ENCODE assay signal across 8 cellular contexts in the genomic region with DNA sequence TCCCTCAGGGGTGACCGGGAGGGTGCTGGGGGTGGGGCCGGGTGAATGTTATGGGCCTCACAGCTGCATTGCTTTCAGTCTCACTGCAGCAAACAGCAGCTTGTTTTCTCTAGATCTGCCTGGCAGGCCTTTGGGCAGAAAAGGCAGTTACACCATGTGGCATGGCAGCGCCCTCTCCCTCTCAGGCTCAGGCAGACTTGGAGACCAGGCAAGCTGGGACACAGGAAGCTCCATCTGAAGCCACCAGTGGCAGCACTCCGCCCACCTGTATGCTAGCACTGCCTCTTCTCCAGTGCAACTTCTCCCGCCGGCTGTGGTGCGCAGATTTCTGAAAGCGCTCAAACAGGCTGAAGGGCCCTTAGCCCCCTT.
DNase-seq lines count a peak whose midpoint lies in the region; ATAC-seq and TF ChIP-seq lines count a peak whose summit lies in the region.

No MANE protein-coding gene starts in this region.

- H3K9me3 ChIP-seq in left lung (no peaks in the 10 kb centered on the region), Karpas-422 (ENCODE audit: low read length) (no peaks in the 10 kb centered on the region)

- H3K27me3 ChIP-seq in left lung (no peaks in the 10 kb centered on the region), Karpas-422 (ENCODE audit: low read length) (no peaks in the 10 kb centered on the region)

- H3K4me1 Mint-ChIP-seq in IgD-negative memory B cell (peaks cover 33 to 52% (median 38%) of the 10 kb centered on the region in 3 donors), MCF 10A (ENCODE audit: insufficient read depth, unreplicated experiment) (peaks cover 33% of the 10 kb centered on the region)
- H3K4me1 Mint-ChIP-seq in stimulated activated naive B cell treated with anti-CD40 and anti-IgM and Interleukin-4, amounts not matched to agents 10 μg/mL and 1 μg/mL and 100 μg/mL, for 72 hours = peaks cover 66 to 71% of the 10 kb centered on the region in 2 donors

- H3K27ac ChIP-seq in left lung (peak overlapping the region; percentile 46 to 60), Karpas-422 (ENCODE audit: low read length) (no peak overlapping the region)

- H3K4me3 Mint-ChIP-seq in IgD-negative memory B cell (peak overlapping the region in 1 of 4 donors; percentile 73), MCF 10A (ENCODE audit: unreplicated experiment) (no peak overlapping the region)
- no peak overlapping the region for H3K4me3 Mint-ChIP-seq in stimulated activated naive B cell treated with anti-CD40 and anti-IgM and Interleukin-4, amounts not matched to agents 10 μg/mL and 1 μg/mL and 100 μg/mL, for 72 hours

- peaks cover 56% of the 10 kb centered on the region; the same call in 1 of the 2 replicates for H4K20me1 ChIP-seq in Karpas-422 (ENCODE audit: insufficient read depth, low read depth, low read length)

- H3K36me3 Mint-ChIP-seq in IgD-negative memory B cell (peaks cover 2% of the 10 kb centered on the region), MCF 10A (ENCODE audit: insufficient read depth, unreplicated experiment) (peaks cover under 1% of the 10 kb centered on the region)
- peaks cover 5 to 27% of the 10 kb centered on the region in 2 donors for H3K36me3 Mint-ChIP-seq in stimulated activated naive B cell treated with anti-CD40 and anti-IgM and Interleukin-4, amounts not matched to agents 10 μg/mL and 1 μg/mL and 100 μg/mL, for 72 hours

- H3K27ac Mint-ChIP-seq in IgD-negative memory B cell = peak overlapping the region in 2 of 3 donors; percentile 30 to 54
- H3K27ac Mint-ChIP-seq in MCF 10A (ENCODE audit: low read depth, unreplicated experiment) = peak overlapping the region; percentile 94
- peak overlapping the region; percentile 56 for H3K27ac Mint-ChIP-seq in stimulated activated naive B cell treated with anti-CD40 and anti-IgM and Interleukin-4, amounts not matched to agents 10 μg/mL and 1 μg/mL and 100 μg/mL, for 72 hours

- CTCF ChIA-PET in MCF 10A (lab: Yijun Ruan, JAX) = interaction anchor here (0.6 to 1.6 kb wide), 6 partner anchors 11 to 883 kb away, joined by 3 to 5 read pairs (median 3); no protein-coding TSS in a partner anchor

- H3K36me3 ChIP-seq in left lung = no peaks in the 10 kb centered on the region
- H3K36me3 ChIP-seq in Karpas-422 (ENCODE audit: insufficient read depth, low read length) = no peaks in the 10 kb centered on the region

- TF ChIP-seq CTCF in MCF 10A (IDR thresholded peaks at IDR 0.05; ENCODE audit: unreplicated experiment) (no peak), left lung (IDR thresholded peaks at IDR 0.05) (no peak)

- H3K9ac ChIP-seq in Karpas-422 (ENCODE audit: low read length) = no peak overlapping the region

- no peak overlapping the region for H3K4me3 ChIP-seq in left lung
- no peak overlapping the region for H3K4me3 ChIP-seq in Karpas-422 (ENCODE audit: low read length)

- H3K27me3 Mint-ChIP-seq in IgD-negative memory B cell (no peaks in the 10 kb centered on the region), MCF 10A (ENCODE audit: insufficient read depth, unreplicated experiment) (no peaks in the 10 kb centered on the region)
- no peaks in the 10 kb centered on the region for H3K27me3 Mint-ChIP-seq in stimulated activated naive B cell treated with anti-CD40 and anti-IgM and Interleukin-4, amounts not matched to agents 10 μg/mL and 1 μg/mL and 100 μg/mL, for 72 hours

- H2AFZ ChIP-seq in Karpas-422 (ENCODE audit: low read length) = no peak overlapping the region

- no peaks in the 10 kb centered on the region for H3K79me2 ChIP-seq in Karpas-422 (ENCODE audit: low read length)

- no peaks in the 10 kb centered on the region for H3K9me2 ChIP-seq in Karpas-422 (replicated peaks; ENCODE audit: insufficient read depth, low read length)

- ATAC-seq in left lung = peak; percentile 66
- peak in 1 of 2 donors; percentile 26 for ATAC-seq in stimulated activated naive B cell treated with anti-CD40 and anti-IgM and Interleukin-4, amounts not matched to agents 10 μg/mL and 1 μg/mL and 100 μg/mL, for 72 hours (replicated peaks)
- ATAC-seq in HG02610 (IDR thresholded peaks at IDR 0.05; ENCODE audit: unreplicated experiment) = no peak
- no peak for ATAC-seq in HG03439 (IDR thresholded peaks at IDR 0.05; ENCODE audit: unreplicated experiment)

- no TSS peak for BruUV-seq in MCF 10A (replicated peaks; lab: Mats Ljungman, UMichigan)

- DNase-seq in MCF 10A (ENCODE audit: unreplicated experiment) (no peak), left lung (peak in 1 of 2 donors; percentile 65), Karpas-422 (no peak), NCI-H1048 (lab: John Stamatoyannopoulos, UW) (no peak)
- no peak for DNase-seq in stimulated activated naive B cell treated with anti-CD40 and anti-IgM and Interleukin-4, amounts not matched to agents 10 μg/mL and 1 μg/mL and 100 μg/mL, for 72 hours

- intact Hi-C loops in MCF 10A (cut with micrococcal nuclease) (no loop called here), left lung (cut with DNase I) (loop anchor here in 1 of 2 donors (10.0 kb wide), 1 partner anchor 54 kb away; no protein-coding TSS in a partner anchor)

- no peak overlapping the region for H3K4me2 ChIP-seq in Karpas-422 (ENCODE audit: low read depth, low read length, poor library complexity, severe bottlenecking)

- POLR2A ChIA-PET in MCF 10A (lab: Yijun Ruan, JAX) = interaction anchor here (0.5 to 1.5 kb wide), 3 partner anchors 10 to 65 kb away, joined by 3 to 5 read pairs (median 4); no protein-coding TSS in a partner anchor

- no peaks in the 10 kb centered on the region for H3K9me3 Mint-ChIP-seq in IgD-negative memory B cell
- no peaks in the 10 kb centered on the region for H3K9me3 Mint-ChIP-seq in MCF 10A (ENCODE audit: unreplicated experiment)
- no peaks in the 10 kb centered on the region for H3K9me3 Mint-ChIP-seq in stimulated activated naive B cell treated with anti-CD40 and anti-IgM and Interleukin-4, amounts not matched to agents 10 μg/mL and 1 μg/mL and 100 μg/mL, for 72 hours

- H3K4me1 ChIP-seq in left lung = peaks cover 46 to 61% of the 10 kb centered on the region in 2 donors
- no peaks in the 10 kb centered on the region for H3K4me1 ChIP-seq in Karpas-422 (ENCODE audit: low read length)

Comparison
In these comparisons a context has a peak if more than half of its experiments do, and no peak if none do; other contexts are left out.
1. H3K27ac Mint-ChIP-seq: peak in every context shown above with its lines; median percentile 94 in MCF 10A; 56 in stimulated activated naive B cell treated with anti-CD40 and anti-IgM and Interleukin-4, amounts not matched to agents 10 μg/mL and 1 μg/mL and 100 μg/mL, for 72 hours; 42 in IgD-negative memory B cell.